13 cellular contexts compared by ENCODE assay signal in genomic region chr19:6589711-6590457, GRCh38. TPM values are rescaled to one million over a fixed set of nuclear protein-coding genes. Genes with fewer than 3 reads are reported as not detected.
DNase-seq lines count a peak whose midpoint lies in the region; ATAC-seq and TF ChIP-seq lines count a peak whose summit lies in the region.
"Had no signal": no experiment of that assay in that cellular context is flagged by ENCODE, and none has a peak within 500 bp of the region (broad histone marks: within the 10 kb centered on the region; RNA-seq: fewer than 3 reads in every experiment).

No MANE protein-coding gene starts in this region.

- H3K36me3 ChIP-seq in SJSA1 (peaks cover 36% of the 10 kb centered on the region), stomach (no peaks in the 10 kb centered on the region)
- H3K36me3 ChIP-seq: vagina had no signal

- peak overlapping the region; percentile 28 for H3K4me3 Mint-ChIP-seq in activated naive CD4-positive, alpha-beta T cell treated with anti-CD3 and anti-CD28 coated beads for 36 hours
- H3K4me3 Mint-ChIP-seq: mesothelial cell of epicardium had no signal

- TF ChIP-seq POLR2A in stomach (IDR thresholded peaks at IDR 0.05): no peak

- no peak for ATAC-seq in activated naive CD4-positive, alpha-beta T cell treated with anti-CD3 and anti-CD28 coated beads, Interleukin-2, amount 50 U/mL, for 72 hours
- ATAC-seq in HG02973 (IDR thresholded peaks at IDR 0.05; ENCODE audit: unreplicated experiment): no peak

- H3K27me3 Mint-ChIP-seq in activated naive CD4-positive, alpha-beta T cell treated with anti-CD3 and anti-CD28 coated beads for 36 hours (ENCODE audit: low read depth): peaks cover 67% of the 10 kb centered on the region

- H3K9me3 Mint-ChIP-seq in activated naive CD4-positive, alpha-beta T cell treated with anti-CD3 and anti-CD28 coated beads for 36 hours: no peaks in the 10 kb centered on the region
- no peaks in the 10 kb centered on the region for H3K9me3 Mint-ChIP-seq in activated naive CD4-positive, alpha-beta T cell treated with anti-CD3 and anti-CD28 coated beads, Interleukin-2, amount 50 U/mL, for 72 hours
- H3K9me3 Mint-ChIP-seq: mesothelial cell of epicardium had no signal

- no peaks in the 10 kb centered on the region for H3K36me3 Mint-ChIP-seq in activated naive CD4-positive, alpha-beta T cell treated with anti-CD3 and anti-CD28 coated beads for 36 hours (ENCODE audit: low read depth)
- peaks cover 10 to 11% of the 10 kb centered on the region in 2 donors for H3K36me3 Mint-ChIP-seq in activated naive CD4-positive, alpha-beta T cell treated with anti-CD3 and anti-CD28 coated beads, Interleukin-2, amount 50 U/mL, for 72 hours
- H3K36me3 Mint-ChIP-seq: mesothelial cell of epicardium had no signal

- peaks cover 58% of the 10 kb centered on the region for H3K4me1 Mint-ChIP-seq in activated naive CD4-positive, alpha-beta T cell treated with anti-CD3 and anti-CD28 coated beads for 36 hours (ENCODE audit: low read depth)

- no peak for TF ChIP-seq CTCF in epithelial cell of proximal tubule (conservative IDR thresholded peaks at IDR 0.05; ENCODE audit: low read depth, low read length)
- TF ChIP-seq CTCF in stomach (IDR thresholded peaks at IDR 0.05): no peak

- CTCF ChIA-PET in activated naive CD4-positive, alpha-beta T cell treated with anti-CD3 and anti-CD28 coated beads for 36 hours (lab: Charles Lee): interaction anchor here (0.7 kb wide), 1 partner anchor 12 kb away, joined by 3 read pairs; no protein-coding TSS in a partner anchor

- 3 to 5% (median 4%) methylated on average over 33 of the region's 33 CpGs for WGBS in stomach, 5 donors

- peak overlapping the region; percentile 60 for H3K4me3 ChIP-seq in SJSA1
- H3K4me3 ChIP-seq in epithelial cell of proximal tubule (ENCODE audit: low read depth, low read length): peak overlapping the region; percentile 87
- H3K4me3 ChIP-seq in stomach: peak overlapping the region in 3 of 4 donors; percentile 2 to 30 (median 25)
- H3K4me3 ChIP-seq: vagina had no signal

- TF ChIP-seq EP300 in stomach (IDR thresholded peaks at IDR 0.05): no peak

- H3K4me1 ChIP-seq in SJSA1 (replicated peaks) (peaks cover 56% of the 10 kb centered on the region), stomach (peaks cover 0 to 43% (median 19%) of the 10 kb centered on the region in 4 donors)

- intact Hi-C loops in activated naive CD4-positive, alpha-beta T cell treated with anti-CD3 and anti-CD28 coated beads for 36 hours (cut with micrococcal nuclease): loop anchor here (2.0 kb wide), 1 partner anchor 73 kb away; no protein-coding TSS in a partner anchor
- intact Hi-C loops in stomach (cut with DNase I; ENCODE audit: low total_unique reads): no loop called here

- H3K27ac Mint-ChIP-seq in activated naive CD4-positive, alpha-beta T cell treated with anti-CD3 and anti-CD28 coated beads for 36 hours: no peak overlapping the region
- H3K27ac Mint-ChIP-seq in activated naive CD4-positive, alpha-beta T cell treated with anti-CD3 and anti-CD28 coated beads, Interleukin-2, amount 50 U/mL, for 72 hours: no peak overlapping the region
- H3K27ac Mint-ChIP-seq: mesothelial cell of epicardium had no signal

- H3K27me3 ChIP-seq in SJSA1 (replicated peaks) (no peaks in the 10 kb centered on the region), stomach (peaks cover 10 to 96% (median 65%) of the 10 kb centered on the region in 3 donors)
- H3K27me3 ChIP-seq: vagina had no signal

- H3K27ac ChIP-seq in SJSA1 (peak overlapping the region; percentile 40), stomach (no peak overlapping the region)
- H3K27ac ChIP-seq: epithelial cell of prostate, vagina had no signal

- no peak for DNase-seq in activated naive CD4-positive, alpha-beta T cell treated with anti-CD3 and anti-CD28 coated beads for 36 hours
- DNase-seq in activated naive CD4-positive, alpha-beta T cell treated with anti-CD3 and anti-CD28 coated beads, Interleukin-2, amount 50 U/mL, for 72 hours (ENCODE audit: low spot score in 2 of 2): no peak
- DNase-seq in SJSA1 (ENCODE audit: low read depth in 1 of 2, low spot score in 2 of 2): no peak
- no peak for DNase-seq in epithelial cell of proximal tubule (ENCODE audit: low read depth)
- DNase-seq in stomach: no peak
- no peak for DNase-seq in HT-29 (ENCODE audit: low spot score)
- no peak for DNase-seq in NCI-H128 (lab: John Stamatoyannopoulos, UW; ENCODE audit: unreplicated experiment)
- DNase-seq: KBM-7, OCI-M1 had no signal

- H3K9me3 ChIP-seq in SJSA1 (replicated peaks) (no peaks in the 10 kb centered on the region), stomach (no peaks in the 10 kb centered on the region)
- H3K9me3 ChIP-seq: vagina had no signal

RNA-seq across cellular contexts. Expression of gene CD70, which starts 1.1 kb away (rescaled TPM):
- 1 to 10 TPM; 3.1 to 3.7 TPM for total RNA-seq in activated naive CD4-positive, alpha-beta T cell treated with anti-CD3 and anti-CD28 coated beads for 36 hours
- total RNA-seq in activated naive CD4-positive, alpha-beta T cell treated with anti-CD3 and anti-CD28 coated beads, Interleukin-2, amount 50 U/mL, for 72 hours: 1 to 10 TPM; 4.8 to 8.4 TPM
- total RNA-seq in SJSA1 (2014; rRNA removed; shearing (Covaris generic)): 122 and 128 TPM in 2 replicates
- 6.8 and 9.7 TPM in 2 replicates for total RNA-seq in epithelial cell of proximal tubule
- total RNA-seq in stomach: not detected
- polyA plus RNA-seq in stomach: under 1 TPM in 1 of 3 donors, not detected in 2; 0.18 TPM
- not detected in 2 replicates for total RNA-seq in HT-29 (2014; rRNA removed; shearing (Covaris generic))
- total RNA-seq: mesothelial cell of epicardium, vagina had no signal

RNA-seq across cellular contexts. Expression of gene TNFSF9, which starts 59.1 kb away (rescaled TPM):
- 1 to 10 TPM; 1.3 to 1.5 TPM for total RNA-seq in activated naive CD4-positive, alpha-beta T cell treated with anti-CD3 and anti-CD28 coated beads for 36 hours
- 1 to 10 TPM in 1 of 2 donors, under 1 TPM in 1; 0.43 to 3.4 TPM for total RNA-seq in activated naive CD4-positive, alpha-beta T cell treated with anti-CD3 and anti-CD28 coated beads, Interleukin-2, amount 50 U/mL, for 72 hours
- 16.3 and 18.2 TPM in 2 replicates for total RNA-seq in SJSA1 (2014; rRNA removed; shearing (Covaris generic))
- total RNA-seq in epithelial cell of proximal tubule (12.5 and 18.1 TPM in 2 replicates), stomach (not detected)
- under 1 TPM in 1 of 3 donors, not detected in 2; 0.85 TPM for polyA plus RNA-seq in stomach
- 3.0 and 3.1 TPM in 2 replicates for total RNA-seq in HT-29 (2014; rRNA removed; shearing (Covaris generic))

Comparison
In these comparisons a context has a peak if more than half of its experiments do, and no peak if none do; other contexts are left out.
1. H3K4me3 ChIP-seq: peak in every context shown above with its lines; median percentile 87 in epithelial cell of proximal tubule; 60 in SJSA1; 25 in stomach.
2. RNA of gene CD70, which starts 1.1 kb away (total RNA-seq): 122 to 128 TPM in SJSA1; 4.8 to 8.4 TPM in activated naive CD4-positive, alpha-beta T cell treated with anti-CD3 and anti-CD28 coated beads, Interleukin-2, amount 50 U/mL, for 72 hours, 6.8 to 9.7 TPM in epithelial cell of proximal tubule, 3.1 to 3.7 TPM in activated naive CD4-positive, alpha-beta T cell treated with anti-CD3 and anti-CD28 coated beads for 36 hours, not detected in stomach and not detected in HT-29; every median in the first group is over 10 times any median in the second.